8 cellular contexts compared by ENCODE assay signal in the genomic region with DNA sequence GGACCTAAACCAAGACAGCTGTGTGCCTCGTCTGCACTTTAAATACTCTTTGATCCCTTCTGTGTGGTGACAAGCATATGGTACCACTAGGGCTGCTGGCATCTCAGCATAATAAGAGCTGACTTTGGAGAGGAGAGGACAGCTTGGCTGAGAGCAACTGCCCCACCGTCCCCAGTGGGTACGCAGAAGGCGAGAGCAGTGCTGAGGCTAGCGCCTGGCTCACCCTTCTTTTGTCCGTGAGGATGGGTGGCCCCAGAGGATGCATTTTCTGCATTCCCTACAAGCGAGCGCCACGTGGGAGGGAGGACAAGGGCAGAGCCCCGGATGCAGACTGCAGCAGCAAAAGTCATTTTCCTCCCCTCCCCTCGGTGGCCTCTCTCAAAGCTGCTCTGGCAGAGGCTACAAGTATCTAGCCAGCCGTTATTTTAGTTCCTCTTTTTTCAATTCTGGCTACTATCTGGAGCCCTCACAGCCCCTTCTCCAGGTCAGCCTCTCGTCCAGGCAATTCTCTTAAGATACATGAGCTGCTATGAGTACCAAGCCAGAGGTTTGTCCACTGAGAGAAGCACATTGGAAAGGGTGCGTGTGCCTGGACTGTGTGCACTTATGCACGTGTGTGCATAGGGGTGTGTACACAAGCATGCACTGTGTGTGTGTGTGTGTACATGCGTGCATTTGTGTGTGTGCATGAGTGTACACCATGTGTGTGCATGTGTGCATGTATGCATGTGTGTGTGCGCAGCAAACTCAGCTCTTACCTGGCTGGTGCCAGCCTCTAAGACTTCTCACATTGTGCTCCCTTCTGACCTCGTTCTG. TPM values are rescaled to one million over a fixed set of nuclear protein-coding genes. Genes with fewer than 3 reads are reported as not detected.
A peak's percentile ranks its signal among the peaks of the same experiment; 100 is the strongest.
DNase-seq lines count a peak whose midpoint lies in the region; ATAC-seq and TF ChIP-seq lines count a peak whose summit lies in the region.

No MANE protein-coding gene starts in this region.

- H4K8ac ChIP-seq in mesenchymal stem cell (ENCODE audit: low read length), result peak overlapping the region; percentile 66

- H2AK5ac ChIP-seq in mesenchymal stem cell (ENCODE audit: low read length, severe bottlenecking), result no peak overlapping the region

- H2BK12ac ChIP-seq in mesenchymal stem cell (ENCODE audit: low read length in 2 of 2), result peak overlapping the region in 1 of 2 experiments; percentile 22

- no peak overlapping the region for H2BK5ac ChIP-seq in mesenchymal stem cell (ENCODE audit: low read depth, low read length, poor library complexity, severe bottlenecking)

- H3K36me3 Mint-ChIP-seq in CD8-positive, alpha-beta T cell, result no peaks in the 10 kb centered on the region

- H3K9ac ChIP-seq in mesenchymal stem cell (ENCODE audit: low read length), result no peak overlapping the region

- H3K27ac Mint-ChIP-seq in CD8-positive, alpha-beta T cell, result no peak overlapping the region

- H3K27me3 Mint-ChIP-seq in CD8-positive, alpha-beta T cell (ENCODE audit: low read depth), result peaks cover 3% of the 10 kb centered on the region

- peak overlapping the region in 1 of 2 experiments; percentile 66 for H3K18ac ChIP-seq in mesenchymal stem cell (ENCODE audit: low read depth in 1 of 2, low read length in 2 of 2)

- peak overlapping the region; percentile 78 for H4K91ac ChIP-seq in mesenchymal stem cell (ENCODE audit: low read length)

- H3K4me1 ChIP-seq in SJSA1 (replicated peaks) (peaks cover 22% of the 10 kb centered on the region), mesenchymal stem cell (ENCODE audit: control insufficient read depth, insufficient read depth, low read depth, low read length) (peaks cover 30% of the 10 kb centered on the region)
- H3K4me1 ChIP-seq in CD8-positive, alpha-beta T cell (ENCODE audit: insufficient read depth, low read length), result no peaks in the 10 kb centered on the region

- peak; percentile 69 for ATAC-seq in HG02884 (IDR thresholded peaks at IDR 0.05; ENCODE audit: unreplicated experiment)
- ATAC-seq in CD8-positive, alpha-beta T cell, result no peak
- ATAC-seq in HG02642 (IDR thresholded peaks at IDR 0.05; ENCODE audit: poor library complexity, unreplicated experiment), result no peak

- TF ChIP-seq CTCF in GM13977 (IDR thresholded peaks at IDR 0.05; ENCODE audit: extremely low read depth, insufficient read depth, missing control alignments), result no peak
- no peak for TF ChIP-seq CTCF in CD8-positive, alpha-beta T cell (IDR thresholded peaks at IDR 0.05)

- H3K27me3 ChIP-seq in SJSA1 (replicated peaks) (no peaks in the 10 kb centered on the region), mesenchymal stem cell (ENCODE audit: control insufficient read depth in 1 of 2, insufficient read depth in 1 of 2, low read length in 2 of 2) (no peaks in the 10 kb centered on the region)
- H3K27me3 ChIP-seq in CD8-positive, alpha-beta T cell (ENCODE audit: insufficient read depth, low read length), result no peaks in the 10 kb centered on the region

- no peaks in the 10 kb centered on the region for H3K4me1 Mint-ChIP-seq in CD8-positive, alpha-beta T cell (ENCODE audit: low read depth)

- CTCF ChIA-PET in CD8-positive, alpha-beta T cell (lab: Charles Lee), result no interaction called here

- no peak overlapping the region for H2BK120ac ChIP-seq in mesenchymal stem cell (ENCODE audit: low read depth, low read length)

- H3K9me3 ChIP-seq in SJSA1 (replicated peaks) (no peaks in the 10 kb centered on the region), mesenchymal stem cell (ENCODE audit: control insufficient read depth, low read length) (no peaks in the 10 kb centered on the region)
- no peaks in the 10 kb centered on the region for H3K9me3 ChIP-seq in CD8-positive, alpha-beta T cell (ENCODE audit: low read length)

- DNase-seq in GM13977 (ENCODE audit: low spot score) (peak; percentile 60), SJSA1 (ENCODE audit: low read depth in 1 of 2, low spot score in 2 of 2) (peak; percentile 90 to 95), mesenchymal stem cell (no peak), HCEC 1CT (no peak)
- no peak for DNase-seq in CD8-positive, alpha-beta T cell
- DNase-seq in activated effector memory CD4-positive, alpha-beta T cell treated with Interleukin-2 at 50 U/mL for 16 hours, result no peak

- H3K27ac ChIP-seq in SJSA1 (no peak overlapping the region), mesenchymal stem cell (ENCODE audit: low read length, poor library complexity, severe bottlenecking) (no peak overlapping the region)
- no peak overlapping the region for H3K27ac ChIP-seq in CD8-positive, alpha-beta T cell (ENCODE audit: low read depth, low read length)

- H3K4me2 ChIP-seq in mesenchymal stem cell (ENCODE audit: low read length, poor library complexity, severe bottlenecking), result no peak overlapping the region

- H3K36me3 ChIP-seq in SJSA1 (peaks cover 70% of the 10 kb centered on the region), mesenchymal stem cell (ENCODE audit: control insufficient read depth in 1 of 2, insufficient read depth in 2 of 2, low read depth in 1 of 2, low read length in 2 of 2) (peaks cover 56 to 84% of the 10 kb centered on the region in 2 experiments)
- no peaks in the 10 kb centered on the region for H3K36me3 ChIP-seq in CD8-positive, alpha-beta T cell (ENCODE audit: insufficient read depth, low read length)

- no peak overlapping the region for H3K4me3 Mint-ChIP-seq in CD8-positive, alpha-beta T cell

- H2BK15ac ChIP-seq in mesenchymal stem cell (ENCODE audit: low read depth, poor library complexity, severe bottlenecking), result no peak overlapping the region

- intact Hi-C loops in CD8-positive, alpha-beta T cell (cut with DNase I, micrococcal nuclease), result no loop called here

- H3K14ac ChIP-seq in mesenchymal stem cell (ENCODE audit: low read length in 2 of 2), result peak overlapping the region in 1 of 2 experiments; percentile 53

- 75% methylated on average over 18 of the region's 18 CpGs for WGBS in mesenchymal stem cell

- H2AFZ ChIP-seq in mesenchymal stem cell (ENCODE audit: low read depth, low read length), result no peak overlapping the region

- H3K9me3 Mint-ChIP-seq in CD8-positive, alpha-beta T cell, result no peaks in the 10 kb centered on the region

- H3K4ac ChIP-seq in mesenchymal stem cell (ENCODE audit: low read depth in 1 of 2, low read length in 2 of 2), result peak overlapping the region in 1 of 2 experiments; percentile 52

- in situ Hi-C loops in GM13977 (cut with MboI; ENCODE audit: low pct_unique_long_range_greater_than_20kb, low sequenced_read_pairs, unreplicated experiment), result no loop called here

- H3K23ac ChIP-seq in mesenchymal stem cell (ENCODE audit: low read length in 2 of 2), result no peak overlapping the region

- POLR2A ChIA-PET in CD8-positive, alpha-beta T cell (lab: Charles Lee), result no interaction called here

- no peak overlapping the region for H3K4me3 ChIP-seq in SJSA1
- no peak overlapping the region for H3K4me3 ChIP-seq in mesenchymal stem cell (ENCODE audit: insufficient read depth in 1 of 2, low read depth in 1 of 2, low read length in 2 of 2)
- no peak overlapping the region for H3K4me3 ChIP-seq in CD8-positive, alpha-beta T cell (ENCODE audit: low read depth, low read length)

- no peaks in the 10 kb centered on the region for H3K79me1 ChIP-seq in mesenchymal stem cell (replicated peaks; ENCODE audit: low read length, poor library complexity, severe bottlenecking)

RNA-seq across cellular contexts. Expression of gene RAB20, which starts 51.3 kb away (rescaled TPM):
- 19.3 and 24.3 TPM in 2 replicates for total RNA-seq in SJSA1 (2014; rRNA removed; shearing (Covaris generic))
- 5.1 TPM for polyA plus RNA-seq in mesenchymal stem cell (2013, experiment 1 of 2)
- polyA plus RNA-seq in mesenchymal stem cell (2013, experiment 2 of 2), result 5.2 TPM
- total RNA-seq in CD8-positive, alpha-beta T cell, result 1 to 10 TPM; 1.2 to 1.3 TPM

Comparison
In these comparisons a context has a peak if more than half of its experiments do, and no peak if none do; other contexts are left out.
1. DNase-seq: peak in GM13977 (single experiment) and SJSA1 (2 of 2); none in mesenchymal stem cell (single experiment), HCEC 1CT (single experiment), CD8-positive, alpha-beta T cell (0 of 7) and activated effector memory CD4-positive, alpha-beta T cell treated with Interleukin-2 at 50 U/mL for 16 hours (single experiment).